Comparison of ENCODE assay signal across 8 cellular contexts in genomic region chr18:9055185-9055584, GRCh38. TPM values are rescaled to one million over a fixed set of nuclear protein-coding genes. Genes with fewer than 3 reads are reported as not detected.
A peak's percentile ranks its signal among the peaks of the same experiment; 100 is the strongest.
DNase-seq lines count a peak whose midpoint lies in the region; TF ChIP-seq lines count a peak whose summit lies in the region.

No MANE protein-coding gene starts in this region.

- H3K36me3 ChIP-seq in endodermal cell (ENCODE audit: control insufficient read depth, insufficient read depth, low read length): no peaks in the 10 kb centered on the region

- no peaks in the 10 kb centered on the region for H3K4me1 Mint-ChIP-seq in endodermal cell

- H3K9me3 ChIP-seq in endodermal cell (ENCODE audit: control insufficient read depth, low read length): peaks cover 18% of the 10 kb centered on the region

- no peak for TF ChIP-seq CTCF in endodermal cell (conservative IDR thresholded peaks at IDR 0.05)

- H3K36me3 Mint-ChIP-seq in endodermal cell (ENCODE audit: low read depth): peaks cover 3% of the 10 kb centered on the region

- H3K4me3 Mint-ChIP-seq in endodermal cell: no peak overlapping the region

- no peaks in the 10 kb centered on the region for H3K27me3 ChIP-seq in endodermal cell (ENCODE audit: control insufficient read depth, insufficient read depth, low read length, poor library complexity, severe bottlenecking)

- H3K4me3 ChIP-seq in skin epidermis (no peak overlapping the region), endodermal cell (ENCODE audit: low read length) (no peak overlapping the region)

- H3K27ac Mint-ChIP-seq in endodermal cell: no peak overlapping the region

- 81% methylated on average over 1 of the region's 1 CpG; no CpG with 5 or more reads in 1 of the 2 experiments for WGBS in endodermal cell (ENCODE audit: insufficient coverage in 1 of 2, insufficient read length in 1 of 2), 2 experiments

- H3K27ac ChIP-seq in skin epidermis (peak overlapping the region in 13 of 21 experiments; percentile 6 to 63 (median 28)), endodermal cell (ENCODE audit: low read depth, low read length) (no peak overlapping the region)

- DNase-seq in SIG-M5 treated with dmso at 0.1 percent for 504 hours (lab: John Stamatoyannopoulos, UW; ENCODE audit: unreplicated experiment): peak; percentile 58
- no peak for DNase-seq in SIG-M5 (lab: John Stamatoyannopoulos, UW)
- peak; percentile 13 for DNase-seq in NCI-H524 treated with DMSO at 0.1 percent for 48 hours (lab: John Stamatoyannopoulos, UW)
- peak; percentile 25 for DNase-seq in epidermal melanocyte (ENCODE audit: insufficient read length, low spot score)
- no peak for DNase-seq in endodermal cell
- DNase-seq in NCI-H1092 treated with DMSO at 0.1 percent for 48 hours (lab: John Stamatoyannopoulos, UW): no peak
- DNase-seq in activated CD8-positive, alpha-beta memory T cell treated with anti-CD3 and anti-CD28 coated beads, Interleukin-2, amount 50 U/mL, for 48 hours: no peak

- no peak overlapping the region for H3K9ac ChIP-seq in endodermal cell (ENCODE audit: extremely low read depth, low read length, poor library complexity, severe bottlenecking)

- no peaks in the 10 kb centered on the region for H3K4me1 ChIP-seq in endodermal cell (ENCODE audit: control insufficient read depth, insufficient read depth, low read length)

- peaks cover 28% of the 10 kb centered on the region for H3K9me3 Mint-ChIP-seq in endodermal cell

- no peaks in the 10 kb centered on the region for H3K27me3 Mint-ChIP-seq in endodermal cell (ENCODE audit: insufficient read depth)

RNA-seq across cellular contexts. Expression of gene NDUFV2, which starts 47.3 kb away (rescaled TPM):
- 100 to 1,000 TPM; 123 to 138 TPM for total RNA-seq in endodermal cell
- 152 TPM for polyA plus RNA-seq in endodermal cell (2013, experiment 1 of 2)
- 145 TPM for polyA plus RNA-seq in endodermal cell (2013, experiment 2 of 2)

Comparison
In these comparisons a context has a peak if more than half of its experiments do, and no peak if none do; other contexts are left out.
1. DNase-seq: peak in SIG-M5 treated with dmso at 0.1 percent for 504 hours (single experiment), NCI-H524 treated with DMSO at 0.1 percent for 48 hours (single experiment) and epidermal melanocyte (single experiment); none in SIG-M5 (single experiment), endodermal cell (single experiment), NCI-H1092 treated with DMSO at 0.1 percent for 48 hours (single experiment) and activated CD8-positive, alpha-beta memory T cell treated with anti-CD3 and anti-CD28 coated beads, Interleukin-2, amount 50 U/mL, for 48 hours (single experiment).